In genomic region chr1:65001238-65001792, GRCh38 we compare ENCODE assay signal across 8 cellular contexts. TPM values are rescaled to one million over a fixed set of nuclear protein-coding genes. Genes with fewer than 3 reads are reported as not detected.
DNase-seq lines count a peak whose midpoint lies in the region; ATAC-seq and TF ChIP-seq lines count a peak whose summit lies in the region.

No MANE protein-coding gene starts in this region.

- CTCF ChIA-PET in PC-9 (lab: Charles Lee) = no interaction called here

- no peaks in the 10 kb centered on the region for H3K79me2 ChIP-seq in PC-9 (ENCODE audit: low read depth)

- intact Hi-C loops in PC-9 (cut with micrococcal nuclease; ENCODE audit: unreplicated experiment) = no loop called here

- H3K36me3 ChIP-seq in PC-9 (ENCODE audit: low read depth) = no peaks in the 10 kb centered on the region

- peaks cover 0 to 5% (median 0%) of the 10 kb centered on the region in 3 donors for H3K27me3 Mint-ChIP-seq in naive B cell
- H3K27me3 Mint-ChIP-seq in stimulated activated memory B cell treated with anti-CD40 and anti-IgM and Interleukin-4, amounts not matched to agents 10 μg/mL and 1 μg/mL and 100 μg/mL, for 72 hours = no peaks in the 10 kb centered on the region

- TF ChIP-seq CTCF in PC-9 (conservative IDR thresholded peaks at IDR 0.05) = no peak

- peak overlapping the region; percentile 71 to 92 (median 88) for H3K4me3 Mint-ChIP-seq in naive B cell
- H3K4me3 Mint-ChIP-seq in stimulated activated memory B cell treated with anti-CD40 and anti-IgM and Interleukin-4, amounts not matched to agents 10 μg/mL and 1 μg/mL and 100 μg/mL, for 72 hours = peak overlapping the region; percentile 63

- peaks cover 3 to 17% (median 7%) of the 10 kb centered on the region in 7 donors for H3K9me3 Mint-ChIP-seq in naive B cell
- peaks cover 9% of the 10 kb centered on the region for H3K9me3 Mint-ChIP-seq in stimulated activated memory B cell treated with anti-CD40 and anti-IgM and Interleukin-4, amounts not matched to agents 10 μg/mL and 1 μg/mL and 100 μg/mL, for 72 hours

- no peaks in the 10 kb centered on the region for H3K9me3 ChIP-seq in PC-9 (ENCODE audit: insufficient read depth, low read depth)

- no TSS peak for BruUV-seq in PC-9 (replicated peaks; lab: Mats Ljungman, UMichigan)

- H3K27me3 ChIP-seq in PC-9 (ENCODE audit: insufficient read depth, low read depth) = no peaks in the 10 kb centered on the region

- no peaks in the 10 kb centered on the region for H4K20me1 ChIP-seq in PC-9 (ENCODE audit: insufficient read depth)

- H3K4me1 Mint-ChIP-seq in naive B cell = peaks cover 18 to 29% (median 25%) of the 10 kb centered on the region in 3 donors
- peaks cover 22% of the 10 kb centered on the region for H3K4me1 Mint-ChIP-seq in stimulated activated memory B cell treated with anti-CD40 and anti-IgM and Interleukin-4, amounts not matched to agents 10 μg/mL and 1 μg/mL and 100 μg/mL, for 72 hours

- peak; percentile 52 for ATAC-seq in GM18868 (IDR thresholded peaks at IDR 0.05; ENCODE audit: unreplicated experiment)
- ATAC-seq in naive B cell (ENCODE audit: low read depth in 2 of 2) = peak; percentile 77 to 80
- ATAC-seq in stimulated activated memory B cell treated with anti-CD40 and anti-IgM and Interleukin-4, amounts not matched to agents 10 μg/mL and 1 μg/mL and 100 μg/mL, for 72 hours = peak; percentile 73
- no peak for ATAC-seq in GM19397 (IDR thresholded peaks at IDR 0.05; ENCODE audit: unreplicated experiment)
- ATAC-seq in HG03378 (IDR thresholded peaks at IDR 0.05; ENCODE audit: unreplicated experiment) = no peak

- H2AFZ ChIP-seq in PC-9 = no peak overlapping the region

- peak overlapping the region in 5 of 6 donors; percentile 62 to 96 (median 84) for H3K27ac Mint-ChIP-seq in naive B cell
- H3K27ac Mint-ChIP-seq in stimulated activated memory B cell treated with anti-CD40 and anti-IgM and Interleukin-4, amounts not matched to agents 10 μg/mL and 1 μg/mL and 100 μg/mL, for 72 hours = peak overlapping the region; percentile 3

- peaks cover 4% of the 10 kb centered on the region; the same call in 1 of the 2 replicates for H3K4me1 ChIP-seq in PC-9 (replicated peaks; ENCODE audit: insufficient read depth)

- POLR2A ChIA-PET in PC-9 (lab: Charles Lee; ENCODE audit: unreplicated experiment) = no interaction called here

- DNase-seq in activated CD4-positive, alpha-beta T cell treated with anti-CD3 and anti-CD28 coated beads, Interleukin-2, amount 50 U/mL, for 24 hours (ENCODE audit: low read depth in 1 of 2, low spot score in 1 of 2) = peak; percentile 46 to 61
- peak; percentile 67 for DNase-seq in ecto neural progenitor cell (ENCODE audit: low spot score)
- DNase-seq in naive B cell = peak; percentile 69
- DNase-seq in PC-9 = no peak

- no peak overlapping the region for H3K4me2 ChIP-seq in PC-9

- no peak overlapping the region for H3K27ac ChIP-seq in PC-9

- H3K9me2 ChIP-seq in PC-9 (ENCODE audit: insufficient read depth) = no peaks in the 10 kb centered on the region

- H3K4me3 ChIP-seq in PC-9 = no peak overlapping the region

- H3K36me3 Mint-ChIP-seq in naive B cell = peaks cover 5 to 19% of the 10 kb centered on the region in 2 donors
- peaks cover 16% of the 10 kb centered on the region for H3K36me3 Mint-ChIP-seq in stimulated activated memory B cell treated with anti-CD40 and anti-IgM and Interleukin-4, amounts not matched to agents 10 μg/mL and 1 μg/mL and 100 μg/mL, for 72 hours

- no peaks in the 10 kb centered on the region for H3F3A ChIP-seq in PC-9 (ENCODE audit: insufficient read depth, low read depth)

RNA-seq across cellular contexts. Expression of gene JAK1, which starts 35.0 kb away (rescaled TPM):
- 100 to 1,000 TPM; 182 to 259 (median 194) TPM for polyA plus RNA-seq in naive B cell (ENCODE audit: low read depth in 6 of 6)
- 88.5 and 97.9 TPM in 2 replicates for total RNA-seq in PC-9 (2021)

Comparison
In these comparisons a context has a peak if more than half of its experiments do, and no peak if none do; other contexts are left out.
1. ATAC-seq: peak in GM18868 (single experiment), naive B cell (2 of 2) and stimulated activated memory B cell treated with anti-CD40 and anti-IgM and Interleukin-4, amounts not matched to agents 10 μg/mL and 1 μg/mL and 100 μg/mL, for 72 hours (single experiment); none in GM19397 (single experiment) and HG03378 (single experiment).
2. DNase-seq: peak in activated CD4-positive, alpha-beta T cell treated with anti-CD3 and anti-CD28 coated beads, Interleukin-2, amount 50 U/mL, for 24 hours (2 of 2), ecto neural progenitor cell (single experiment) and naive B cell (single experiment); none in PC-9 (0 of 2).